14 cellular contexts compared by ENCODE assay signal in genomic region chr1:98389809-98390208, GRCh38.
A peak's percentile ranks its signal among the peaks of the same experiment; 100 is the strongest.
DNase-seq lines count a peak whose midpoint lies in the region; ATAC-seq and TF ChIP-seq lines count a peak whose summit lies in the region.
"Had no signal": no experiment of that assay in that cellular context is flagged by ENCODE, and none has a peak within 500 bp of the region (broad histone marks: within the 10 kb centered on the region; RNA-seq: fewer than 3 reads in every experiment).

No MANE protein-coding gene starts in this region.

- H3K27ac ChIP-seq in fibroblast of lung (ENCODE audit: insufficient read depth, low read length): no peak overlapping the region
- H3K27ac ChIP-seq: adrenal gland, stomach had no signal

- ATAC-seq in SK-N-SH treated with all-trans-retinoic acid at 6 μM for 48 hours (peak; percentile 73), HG03159 (IDR thresholded peaks at IDR 0.05; ENCODE audit: unreplicated experiment) (no peak), HG02938 (IDR thresholded peaks at IDR 0.05; ENCODE audit: unreplicated experiment) (no peak)
- ATAC-seq: sciatic nerve had no signal

- H3K4me3 ChIP-seq in fibroblast of lung (replicated peaks in 1 of 4; ENCODE audit: control extremely low read depth in 1 of 4, insufficient read depth in 1 of 4, low read depth in 3 of 4, low read length in 4 of 4) (no peak overlapping the region), skeletal muscle cell (ENCODE audit: low read depth, low read length) (no peak overlapping the region)
- H3K4me3 ChIP-seq: adrenal gland, stomach had no signal

- no peaks in the 10 kb centered on the region for H3K36me3 ChIP-seq in fibroblast of lung (ENCODE audit: control insufficient read depth, insufficient read depth, low read length)
- H3K36me3 ChIP-seq: adrenal gland, stomach had no signal

- H3K9me3 ChIP-seq in fibroblast of lung (ENCODE audit: control insufficient read depth, insufficient read depth, low read depth, low read length): no peaks in the 10 kb centered on the region
- H3K9me3 ChIP-seq: adrenal gland, stomach had no signal

- no peak overlapping the region for H3K9ac ChIP-seq in fibroblast of lung (ENCODE audit: insufficient read depth, low read length)

- no peaks in the 10 kb centered on the region for H3K79me2 ChIP-seq in fibroblast of lung (ENCODE audit: control insufficient read depth, insufficient read depth, low read length)

- H3K4me1 ChIP-seq in fibroblast of lung (ENCODE audit: control insufficient read depth, extremely low read depth, insufficient read depth, low read length): peaks cover 2% of the 10 kb centered on the region
- H3K4me1 ChIP-seq: adrenal gland had no signal

- H2AFZ ChIP-seq in fibroblast of lung (ENCODE audit: low read length): no peak overlapping the region

- DNase-seq in GM04504 (ENCODE audit: low read depth) (peak; percentile 63), fibroblast of lung (ENCODE audit: low read depth in 2 of 2) (peak; percentile 80 to 88), skeletal muscle cell (ENCODE audit: low read depth) (peak; percentile 84), CD1c-positive myeloid dendritic cell (ENCODE audit: extremely low spot score) (no peak)
- DNase-seq: activated CD4-positive, CD25-positive, alpha-beta regulatory T cell treated with anti-CD3 and anti-CD28 coated beads, Interleukin-2, amount 50 U/mL, for 72 hours; activated T-cell treated with anti-CD3 and anti-CD28 coated beads, Interleukin-2, amount 50 U/mL, for 24 hours; adrenal gland; NCI-H2227 treated with DMSO at 0.1 percent for 48 hours; nephron progenitor cell; stomach had no signal

- no peaks in the 10 kb centered on the region for H3K27me3 ChIP-seq in fibroblast of lung (ENCODE audit: control insufficient read depth, insufficient read depth, low read length)
- H3K27me3 ChIP-seq: adrenal gland, stomach had no signal

- no peaks in the 10 kb centered on the region for H4K20me1 ChIP-seq in fibroblast of lung (ENCODE audit: control insufficient read depth, extremely low read depth, insufficient read depth, low read length)

- no peak for TF ChIP-seq CTCF in fibroblast of lung (conservative IDR thresholded peaks at IDR 0.05 in 1 of 2, IDR thresholded peaks at IDR 0.05 in 1 of 2; ENCODE audit: low read depth in 1 of 2, low read length in 2 of 2)

- H3K4me2 ChIP-seq in fibroblast of lung (ENCODE audit: extremely low read depth, insufficient read depth, low read length): no peak overlapping the region

TF ChIP-seq in SK-N-SH treated with all-trans-retinoic acid at 6 μM for 48 hours, 23 proteins besides CTCF, POLR2A, EP300 and RAD21:
- TF ChIP-seq POU6F1 (CRISPR knock-in tag; IDR thresholded peaks at IDR 0.05; ENCODE audit: borderline replicate concordance, low read depth): no peak
- no peak for TF ChIP-seq CSDC2 (CRISPR knock-in tag; IDR thresholded peaks at IDR 0.05)
- 0 out of 2 replicates have a peak, but pooled peaks have one; percentile 16 for TF ChIP-seq ISL1 (CRISPR knock-in tag; IDR thresholded peaks at IDR 0.05)
- TF ChIP-seq PATZ1 (CRISPR knock-in tag; IDR thresholded peaks at IDR 0.05; ENCODE audit: borderline replicate concordance): no peak
- no peak for TF ChIP-seq ZC3H10 (CRISPR knock-in tag; IDR thresholded peaks at IDR 0.05)
